Comparison of ENCODE assay signal across 24 cellular contexts in genomic region chr10:31724296-31724695, GRCh38.
DNase-seq lines count a peak whose midpoint lies in the region; ATAC-seq and FAIRE-seq lines count a peak whose summit lies in the region.
"Had no signal": no experiment of that assay in that cellular context is flagged by ENCODE, and none has a peak within 500 bp of the region (broad histone marks: within the 10 kb centered on the region; RNA-seq: fewer than 3 reads in every experiment).

No MANE protein-coding gene starts in this region.

- intact Hi-C loops in activated T-helper 1 cell treated with anti-CD3 and anti-CD28 coated beads, Interleukin-12 subunit alpha, Interleukin-12 subunit beta, Interleukin-2, Interleukin-4 antibody, amounts not matched to agents 30 ng/mL and 10 ng/mL and 1 ng/mL, durations not matched to agents 14 hours and 24 hours and 36 hours (cut with micrococcal nuclease), result loop anchor here (2.0 kb wide), 1 partner anchor 21 kb away; no protein-coding TSS in a partner anchor

- H3K27ac Mint-ChIP-seq in activated naive CD4-positive, alpha-beta T cell treated with anti-CD3 and anti-CD28 coated beads, Interleukin-2, amount 50 U/mL, for 24 hours, result peak overlapping the region; percentile 6
- H3K27ac Mint-ChIP-seq in activated T-helper 1 cell treated with anti-CD3 and anti-CD28 coated beads, Interleukin-12 subunit alpha, Interleukin-12 subunit beta, Interleukin-2, Interleukin-4 antibody, amounts not matched to agents 30 ng/mL and 10 ng/mL and 1 ng/mL, durations not matched to agents 14 hours and 24 hours and 36 hours, result peak overlapping the region; percentile 15
- H3K27ac Mint-ChIP-seq in T-helper 2 cell treated with Interferon-gamma antibody and Interleukin-4, amounts not matched to agents 5 μg/mL and 100 μg/mL, for 36 hours, result no peak overlapping the region

- no peak for ATAC-seq in GM21825 (IDR thresholded peaks at IDR 0.05; ENCODE audit: unreplicated experiment)
- ATAC-seq: A549 had no signal

- DNase-seq in activated naive CD4-positive, alpha-beta T cell (lab: John Stamatoyannopoulos, UW), result no peak
- no peak for DNase-seq in activated T-helper 1 cell treated with anti-CD3 and anti-CD28 coated beads, Interleukin-12 subunit alpha, Interleukin-12 subunit beta, Interleukin-2, Interleukin-4 antibody, amounts not matched to agents 30 ng/mL and 10 ng/mL and 1 ng/mL, durations not matched to agents 14 hours and 24 hours and 36 hours (ENCODE audit: low spot score)
- DNase-seq in medulla oblongata (ENCODE audit: extremely low spot score) (peak; percentile 51), urothelium cell line (ENCODE audit: low spot score) (no peak), NCI-H1048 (lab: John Stamatoyannopoulos, UW) (no peak)
- no peak for DNase-seq in T-helper 2 cell treated with Interferon-gamma antibody and Interleukin-4, amounts not matched to agents 5 μg/mL and 100 μg/mL, for 36 hours (ENCODE audit: low spot score)
- DNase-seq: 8988T; ACHN; AML-193; C1 segment of cervical spinal cord; Calu3; CD4-positive, alpha-beta memory T cell; COR-L47; DMS53; DMS79 treated with DMSO at 0.1 percent for 48 hours; GM23248; H7; HCEC 1CT had no signal

- peaks cover 4% of the 10 kb centered on the region for H3K4me1 Mint-ChIP-seq in activated naive CD4-positive, alpha-beta T cell treated with anti-CD3 and anti-CD28 coated beads, Interleukin-2, amount 50 U/mL, for 24 hours
- peaks cover 11% of the 10 kb centered on the region for H3K4me1 Mint-ChIP-seq in activated T-helper 1 cell treated with anti-CD3 and anti-CD28 coated beads, Interleukin-12 subunit alpha, Interleukin-12 subunit beta, Interleukin-2, Interleukin-4 antibody, amounts not matched to agents 30 ng/mL and 10 ng/mL and 1 ng/mL, durations not matched to agents 14 hours and 24 hours and 36 hours (ENCODE audit: low read depth)
- H3K4me1 Mint-ChIP-seq in T-helper 2 cell treated with Interferon-gamma antibody and Interleukin-4, amounts not matched to agents 5 μg/mL and 100 μg/mL, for 36 hours (ENCODE audit: low read depth), result peaks cover 6% of the 10 kb centered on the region
- H3K4me1 Mint-ChIP-seq: CD4-positive, alpha-beta memory T cell had no signal

- H3K9me3 Mint-ChIP-seq in activated naive CD4-positive, alpha-beta T cell treated with anti-CD3 and anti-CD28 coated beads, Interleukin-2, amount 50 U/mL, for 24 hours, result no peaks in the 10 kb centered on the region
- H3K9me3 Mint-ChIP-seq in activated T-helper 1 cell treated with anti-CD3 and anti-CD28 coated beads, Interleukin-12 subunit alpha, Interleukin-12 subunit beta, Interleukin-2, Interleukin-4 antibody, amounts not matched to agents 30 ng/mL and 10 ng/mL and 1 ng/mL, durations not matched to agents 14 hours and 24 hours and 36 hours, result peaks cover 4% of the 10 kb centered on the region
- peaks cover 3% of the 10 kb centered on the region for H3K9me3 Mint-ChIP-seq in T-helper 2 cell treated with Interferon-gamma antibody and Interleukin-4, amounts not matched to agents 5 μg/mL and 100 μg/mL, for 36 hours

- no peaks in the 10 kb centered on the region for H3K36me3 Mint-ChIP-seq in activated naive CD4-positive, alpha-beta T cell treated with anti-CD3 and anti-CD28 coated beads, Interleukin-2, amount 50 U/mL, for 24 hours
- H3K36me3 Mint-ChIP-seq in activated T-helper 1 cell treated with anti-CD3 and anti-CD28 coated beads, Interleukin-12 subunit alpha, Interleukin-12 subunit beta, Interleukin-2, Interleukin-4 antibody, amounts not matched to agents 30 ng/mL and 10 ng/mL and 1 ng/mL, durations not matched to agents 14 hours and 24 hours and 36 hours (ENCODE audit: low read depth), result peaks cover 3% of the 10 kb centered on the region
- H3K36me3 Mint-ChIP-seq in T-helper 2 cell treated with Interferon-gamma antibody and Interleukin-4, amounts not matched to agents 5 μg/mL and 100 μg/mL, for 36 hours (ENCODE audit: low read depth), result no peaks in the 10 kb centered on the region
- H3K36me3 Mint-ChIP-seq: CD4-positive, alpha-beta memory T cell had no signal

- H3K4me3 Mint-ChIP-seq in activated naive CD4-positive, alpha-beta T cell treated with anti-CD3 and anti-CD28 coated beads, Interleukin-2, amount 50 U/mL, for 24 hours, result no peak overlapping the region
- H3K4me3 Mint-ChIP-seq in activated T-helper 1 cell treated with anti-CD3 and anti-CD28 coated beads, Interleukin-12 subunit alpha, Interleukin-12 subunit beta, Interleukin-2, Interleukin-4 antibody, amounts not matched to agents 30 ng/mL and 10 ng/mL and 1 ng/mL, durations not matched to agents 14 hours and 24 hours and 36 hours, result no peak overlapping the region
- no peak overlapping the region for H3K4me3 Mint-ChIP-seq in T-helper 2 cell treated with Interferon-gamma antibody and Interleukin-4, amounts not matched to agents 5 μg/mL and 100 μg/mL, for 36 hours

- no peaks in the 10 kb centered on the region for H3K27me3 Mint-ChIP-seq in activated naive CD4-positive, alpha-beta T cell treated with anti-CD3 and anti-CD28 coated beads, Interleukin-2, amount 50 U/mL, for 24 hours
- peaks cover 5% of the 10 kb centered on the region for H3K27me3 Mint-ChIP-seq in activated T-helper 1 cell treated with anti-CD3 and anti-CD28 coated beads, Interleukin-12 subunit alpha, Interleukin-12 subunit beta, Interleukin-2, Interleukin-4 antibody, amounts not matched to agents 30 ng/mL and 10 ng/mL and 1 ng/mL, durations not matched to agents 14 hours and 24 hours and 36 hours (ENCODE audit: insufficient read depth)
- H3K27me3 Mint-ChIP-seq in T-helper 2 cell treated with Interferon-gamma antibody and Interleukin-4, amounts not matched to agents 5 μg/mL and 100 μg/mL, for 36 hours (ENCODE audit: low read depth), result no peaks in the 10 kb centered on the region

- peak; percentile 35 for FAIRE-seq in urothelium cell line (lab: Jason Lieb, UNC)
- FAIRE-seq: A549, G401.6, GM12892, H1 had no signal
